21 cellular contexts compared by ENCODE assay signal in genomic region chr9:114552716-114553115, GRCh38. TPM values are rescaled to one million over a fixed set of nuclear protein-coding genes. Genes with fewer than 3 reads are reported as not detected.
DNase-seq lines count a peak whose midpoint lies in the region; ATAC-seq, FAIRE-seq and TF ChIP-seq lines count a peak whose summit lies in the region.
"Had no signal": no experiment of that assay in that cellular context is flagged by ENCODE, and none has a peak within 500 bp of the region (broad histone marks: within the 10 kb centered on the region; RNA-seq: fewer than 3 reads in every experiment).

No MANE protein-coding gene starts in this region.

- no peak overlapping the region for H3K9ac ChIP-seq in astrocyte (ENCODE audit: low read length)

- H3K27ac Mint-ChIP-seq in MCF 10A (ENCODE audit: low read depth, unreplicated experiment) = peak overlapping the region; percentile 91
- peak overlapping the region; percentile 77 for H3K27ac Mint-ChIP-seq in astrocyte (ENCODE audit: unreplicated experiment)
- H3K27ac Mint-ChIP-seq: activated CD4-positive, alpha-beta T cell treated with anti-CD3 and anti-CD28 coated beads for 36 hours; natural killer cell had no signal

- H3K79me2 ChIP-seq in astrocyte (ENCODE audit: insufficient read depth, low read length) (no peaks in the 10 kb centered on the region), hepatocyte (no peaks in the 10 kb centered on the region)

- no peak overlapping the region for H2AFZ ChIP-seq in astrocyte (ENCODE audit: low read depth, low read length)
- no peak overlapping the region for H2AFZ ChIP-seq in hepatocyte

- FAIRE-seq in astrocyte (lab: Jason Lieb, UNC) = no peak
- FAIRE-seq: A204.1, colon had no signal

- no peaks in the 10 kb centered on the region for H3K9me2 ChIP-seq in hepatocyte (replicated peaks; ENCODE audit: insufficient read depth)

- CTCF ChIA-PET in MCF 10A (lab: Yijun Ruan, JAX) = no interaction called here

- no peaks in the 10 kb centered on the region for H3K27me3 ChIP-seq in breast epithelium
- peaks cover 2% of the 10 kb centered on the region for H3K27me3 ChIP-seq in astrocyte (ENCODE audit: insufficient read depth, low read length)
- no peaks in the 10 kb centered on the region for H3K27me3 ChIP-seq in hepatocyte
- no peaks in the 10 kb centered on the region for H3K27me3 ChIP-seq in uterus
- H3K27me3 ChIP-seq: tibial artery had no signal

- intact Hi-C loops in MCF 10A (cut with micrococcal nuclease) (loop anchor here (1.0 to 2.0 kb wide), 2 partner anchors 34 to 65 kb away; partner anchors contain the start of gene ATP6V1G1), breast epithelium (cut with DNase I; ENCODE audit: low total_unique reads) (no loop called here), uterus (cut with DNase I; ENCODE audit: low total_unique reads) (no loop called here)

- H3K4me1 Mint-ChIP-seq in MCF 10A (ENCODE audit: insufficient read depth, unreplicated experiment) = peaks cover 18% of the 10 kb centered on the region
- peaks cover 13% of the 10 kb centered on the region for H3K4me1 Mint-ChIP-seq in astrocyte (ENCODE audit: low read depth, unreplicated experiment)
- H3K4me1 Mint-ChIP-seq: activated CD4-positive, alpha-beta T cell treated with anti-CD3 and anti-CD28 coated beads for 36 hours; natural killer cell had no signal

- peak; percentile 21 for DNase-seq in MCF 10A (ENCODE audit: unreplicated experiment)
- DNase-seq in breast epithelium (ENCODE audit: low spot score in 2 of 2) = no peak
- DNase-seq in astrocyte (ENCODE audit: low read depth) = peak; percentile 13
- DNase-seq in hepatocyte (ENCODE audit: low spot score) = no peak
- peak in 1 of 2 donors; percentile 16 for DNase-seq in uterus
- DNase-seq in activated effector memory CD4-positive, alpha-beta T cell treated with anti-CD3 and anti-CD28 coated beads, Interleukin-2, amount 50 U/mL, for 16 hours = no peak
- no peak for DNase-seq in NCI-H1105 treated with DMSO at 0.1 percent for 48 hours (lab: John Stamatoyannopoulos, UW)
- DNase-seq: activated CD4-positive, alpha-beta T cell treated with anti-CD3 and anti-CD28 coated beads for 36 hours; amygdala; H7; Kasumi-1; natural killer cell; NCI-H1436; NCI-H446 had no signal

- ATAC-seq in GM18505 (IDR thresholded peaks at IDR 0.05; ENCODE audit: unreplicated experiment) = no peak
- ATAC-seq: activated CD4-positive, alpha-beta T cell treated with anti-CD3 and anti-CD28 coated beads for 36 hours had no signal

- H3K4me3 ChIP-seq in breast epithelium (no peak overlapping the region), astrocyte (ENCODE audit: insufficient read depth, low read depth, low read length) (no peak overlapping the region), hepatocyte (no peak overlapping the region), uterus (no peak overlapping the region)
- H3K4me3 ChIP-seq: SJCRH30, tibial artery had no signal

- H3K4me3 Mint-ChIP-seq in MCF 10A (ENCODE audit: unreplicated experiment) (no peak overlapping the region), astrocyte (ENCODE audit: unreplicated experiment) (no peak overlapping the region)
- H3K4me3 Mint-ChIP-seq: activated CD4-positive, alpha-beta T cell treated with anti-CD3 and anti-CD28 coated beads for 36 hours; natural killer cell; stimulated activated memory B cell treated with anti-CD40 and anti-IgM and Interleukin-4, amounts not matched to agents 10 μg/mL and 1 μg/mL and 100 μg/mL, for 72 hours had no signal

- H3K4me2 ChIP-seq in astrocyte (ENCODE audit: low read length) = peak overlapping the region; percentile 65
- no peak overlapping the region for H3K4me2 ChIP-seq in hepatocyte

- H3K36me3 Mint-ChIP-seq in MCF 10A (ENCODE audit: insufficient read depth, unreplicated experiment) (no peaks in the 10 kb centered on the region), astrocyte (ENCODE audit: low read depth, unreplicated experiment) (peaks cover 2% of the 10 kb centered on the region)
- H3K36me3 Mint-ChIP-seq: natural killer cell; stimulated activated memory B cell treated with anti-CD40 and anti-IgM and Interleukin-4, amounts not matched to agents 10 μg/mL and 1 μg/mL and 100 μg/mL, for 72 hours had no signal

- WGBS in hepatocyte (ENCODE audit: low lambda C conversion rate, missing lambda C conversion rate) = 94% methylated on average over 5 of the region's 5 CpGs

- BruUV-seq in MCF 10A (replicated peaks; lab: Mats Ljungman, UMichigan) = no TSS peak

- H4K20me1 ChIP-seq in astrocyte (ENCODE audit: insufficient read depth, low read length) (no peaks in the 10 kb centered on the region), hepatocyte (ENCODE audit: insufficient read depth, poor library complexity, severe bottlenecking) (no peaks in the 10 kb centered on the region)

- H3K9me3 Mint-ChIP-seq in MCF 10A (ENCODE audit: unreplicated experiment) = no peaks in the 10 kb centered on the region
- peaks cover 3% of the 10 kb centered on the region for H3K9me3 Mint-ChIP-seq in astrocyte (ENCODE audit: unreplicated experiment)
- H3K9me3 Mint-ChIP-seq: natural killer cell; stimulated activated memory B cell treated with anti-CD40 and anti-IgM and Interleukin-4, amounts not matched to agents 10 μg/mL and 1 μg/mL and 100 μg/mL, for 72 hours had no signal

- peaks cover 1% of the 10 kb centered on the region for H3K27me3 Mint-ChIP-seq in MCF 10A (ENCODE audit: insufficient read depth, unreplicated experiment)
- peaks cover 6% of the 10 kb centered on the region for H3K27me3 Mint-ChIP-seq in astrocyte (ENCODE audit: low read depth, unreplicated experiment)
- H3K27me3 Mint-ChIP-seq: stimulated activated memory B cell treated with anti-CD40 and anti-IgM and Interleukin-4, amounts not matched to agents 10 μg/mL and 1 μg/mL and 100 μg/mL, for 72 hours had no signal

- POLR2A ChIA-PET in MCF 10A (lab: Yijun Ruan, JAX) = interaction anchor here (1.9 to 2.5 kb wide), 2 partner anchors 15 to 35 kb away, joined by 14 to 28 read pairs; partner anchors contain the start of gene ATP6V1G1

- H3K9me3 ChIP-seq in breast epithelium (no peaks in the 10 kb centered on the region), astrocyte (ENCODE audit: insufficient read depth, low read depth, low read length) (no peaks in the 10 kb centered on the region), hepatocyte (ENCODE audit: low read depth) (no peaks in the 10 kb centered on the region), uterus (no peaks in the 10 kb centered on the region)
- H3K9me3 ChIP-seq: SJCRH30, tibial artery had no signal

- H3K27ac ChIP-seq in breast epithelium = no peak overlapping the region
- peak overlapping the region; percentile 95 for H3K27ac ChIP-seq in astrocyte (ENCODE audit: low read depth, low read length)
- peak overlapping the region; percentile 94 for H3K27ac ChIP-seq in hepatocyte
- H3K27ac ChIP-seq in uterus = peak overlapping the region; percentile 72 to 76
- H3K27ac ChIP-seq: C4-2B, SJCRH30, tibial artery had no signal

- H3K4me1 ChIP-seq in breast epithelium (no peaks in the 10 kb centered on the region), astrocyte (ENCODE audit: insufficient read depth, low read length) (peaks cover 22% of the 10 kb centered on the region), hepatocyte (ENCODE audit: insufficient read depth) (peaks cover 8% of the 10 kb centered on the region), uterus (no peaks in the 10 kb centered on the region)

- TF ChIP-seq CTCF in MCF 10A (IDR thresholded peaks at IDR 0.05; ENCODE audit: unreplicated experiment) = no peak
- no peak for TF ChIP-seq CTCF in breast epithelium (IDR thresholded peaks at IDR 0.05)
- TF ChIP-seq CTCF in astrocyte (IDR thresholded peaks at IDR 0.05; ENCODE audit: insufficient read depth, low read depth, low read length) = no peak
- no peak for TF ChIP-seq CTCF in hepatocyte (IDR thresholded peaks at IDR 0.05; ENCODE audit: poor library complexity)
- TF ChIP-seq CTCF in uterus (IDR thresholded peaks at IDR 0.05) = no peak

- TF ChIP-seq POLR2A in breast epithelium (IDR thresholded peaks at IDR 0.05) = no peak
- no peak for TF ChIP-seq POLR2A in uterus (IDR thresholded peaks at IDR 0.05)
- TF ChIP-seq POLR2A in GM18505 (IDR thresholded peaks at IDR 0.05; ENCODE audit: borderline replicate concordance, extremely low read depth, insufficient read depth, insufficient read length) = no peak

- H3K36me3 ChIP-seq in breast epithelium (no peaks in the 10 kb centered on the region), astrocyte (ENCODE audit: insufficient read depth, low read length) (no peaks in the 10 kb centered on the region), hepatocyte (replicated peaks; ENCODE audit: insufficient read depth, low read depth) (no peaks in the 10 kb centered on the region), uterus (no peaks in the 10 kb centered on the region)
- H3K36me3 ChIP-seq: SJCRH30, tibial artery had no signal

RNA-seq across cellular contexts. Expression of gene ATP6V1G1, which starts 34.9 kb away (rescaled TPM):
- total RNA-seq in MCF 10A (2022) (87.1 and 118 TPM in 2 replicates), breast epithelium (100 to 1,000 TPM; 151 to 240 (median 227) TPM), astrocyte (181 and 188 TPM in 2 replicates), hepatocyte (337 and 358 TPM in 2 replicates), uterus (100 to 1,000 TPM in 2 of 4 donors, 10 to 100 TPM in 2; 90.9 to 310 (median 130) TPM)
- polyA plus RNA-seq in hepatocyte = 426 and 439 TPM in 2 replicates

RNA-seq across cellular contexts. Expression of gene WHRN, which starts 47.4 kb away (rescaled TPM):
- total RNA-seq in MCF 10A (2022) = 9.4 and 12.8 TPM in 2 replicates
- 10 to 100 TPM in 2 of 3 donors, 1 to 10 TPM in 1; 2.4 to 16.4 (median 15.1) TPM for total RNA-seq in breast epithelium
- 9.4 and 10.2 TPM in 2 replicates for total RNA-seq in astrocyte
- 3.2 and 3.7 TPM in 2 replicates for total RNA-seq in hepatocyte
- polyA plus RNA-seq in hepatocyte = 6.6 and 14.4 TPM in 2 replicates
- 10 to 100 TPM in 2 of 4 donors, 1 to 10 TPM in 2; 4.0 to 32.3 (median 20.2) TPM for total RNA-seq in uterus

RNA-seq across cellular contexts. Expression of gene TMEM268, which starts 58.4 kb away (rescaled TPM):
- total RNA-seq in MCF 10A (2022) (19.9 and 20.7 TPM in 2 replicates), breast epithelium (10 to 100 TPM; 12.8 to 21.3 (median 16.8) TPM), astrocyte (11.5 and 12.7 TPM in 2 replicates), hepatocyte (8.8 and 9.4 TPM in 2 replicates), uterus (10 to 100 TPM in 2 of 4 donors, 1 to 10 TPM in 2; 4.1 to 16.5 (median 8.5) TPM)
- 8.2 and 11.1 TPM in 2 replicates for polyA plus RNA-seq in hepatocyte

Comparison
In these comparisons a context has a peak if more than half of its experiments do, and no peak if none do; other contexts are left out.
1. DNase-seq: peak in MCF 10A (single experiment) and astrocyte (single experiment); none in breast epithelium (0 of 2), hepatocyte (single experiment), activated effector memory CD4-positive, alpha-beta T cell treated with anti-CD3 and anti-CD28 coated beads, Interleukin-2, amount 50 U/mL, for 16 hours (single experiment) and NCI-H1105 treated with DMSO at 0.1 percent for 48 hours (single experiment).
2. H3K27ac ChIP-seq: peak in astrocyte (single experiment), hepatocyte (single experiment) and uterus (2 of 2); none in breast epithelium (0 of 2).